In the genomic region with DNA sequence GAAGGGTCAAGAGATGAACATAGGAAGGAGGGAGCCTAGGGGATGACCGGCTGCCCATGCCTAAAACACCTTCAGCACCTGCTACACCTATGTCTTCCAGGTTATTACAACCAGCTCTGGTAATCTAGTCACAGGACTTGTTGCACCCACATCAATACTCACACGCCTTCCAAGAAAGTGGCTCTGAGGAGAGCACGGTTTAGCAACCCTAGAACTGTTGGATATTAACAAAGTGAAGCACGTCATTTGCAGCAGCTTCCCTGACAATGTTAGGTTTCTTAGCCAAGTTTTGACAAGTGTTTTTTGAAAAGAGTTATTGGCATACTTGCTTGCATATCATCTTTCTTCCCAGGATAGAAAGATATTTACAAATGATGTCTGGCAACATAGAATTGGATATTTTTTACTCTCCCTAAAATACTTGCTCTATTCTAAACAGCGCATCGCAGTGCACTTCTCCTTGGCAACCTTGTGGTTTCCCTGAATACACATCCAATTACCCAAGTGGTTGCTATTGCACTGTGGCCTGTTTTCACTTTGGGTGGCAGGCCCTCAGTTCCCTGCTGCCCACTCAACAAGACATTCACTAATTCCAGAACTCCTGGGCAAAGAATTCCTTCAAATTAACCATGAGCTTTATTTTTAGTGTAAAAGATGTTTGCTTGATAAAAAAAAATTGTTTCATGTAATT, we compare ENCODE assay signal across 2 cellular contexts.
TF ChIP-seq lines count a peak whose summit lies in the region.

No MANE protein-coding gene starts in this region.

TF ChIP-seq in IMR-90, 13 proteins besides CTCF, POLR2A, EP300 and RAD21:
- TF ChIP-seq MAZ (IDR thresholded peaks at IDR 0.05; ENCODE audit: borderline replicate concordance, low read depth, low read length) (no peak), CEBPB (IDR thresholded peaks at IDR 0.05; ENCODE audit: low read depth, low read length) (no peak), MAFK (IDR thresholded peaks at IDR 0.05; ENCODE audit: low read depth, low read length) (no peak), CHD1 (IDR thresholded peaks at IDR 0.05; ENCODE audit: low read depth, low read length) (no peak), SMC3 (IDR thresholded peaks at IDR 0.05; ENCODE audit: low read depth, low read length) (no peak), RCOR1 (IDR thresholded peaks at IDR 0.05; ENCODE audit: insufficient replicate concordance, low read length) (no peak), FOS (IDR thresholded peaks at IDR 0.05; ENCODE audit: low read depth, low read length) (no peak), NFE2L2 (IDR thresholded peaks at IDR 0.05; ENCODE audit: low read depth, low read length) (no peak)
- TF ChIP-seq, protein P1, sequence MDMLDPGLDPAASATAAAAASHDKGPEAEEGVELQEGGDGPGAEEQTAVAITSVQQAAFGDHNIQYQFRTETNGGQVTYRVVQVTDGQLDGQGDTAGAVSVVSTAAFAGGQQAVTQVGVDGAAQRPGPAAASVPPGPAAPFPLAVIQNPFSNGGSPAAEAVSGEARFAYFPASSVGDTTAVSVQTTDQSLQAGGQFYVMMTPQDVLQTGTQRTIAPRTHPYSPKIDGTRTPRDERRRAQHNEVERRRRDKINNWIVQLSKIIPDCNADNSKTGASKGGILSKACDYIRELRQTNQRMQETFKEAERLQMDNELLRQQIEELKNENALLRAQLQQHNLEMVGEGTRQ (IDR thresholded peaks at IDR 0.05; ENCODE audit: low read depth, low read length) = no peak

TF ChIP-seq in SK-N-SH treated with all-trans-retinoic acid at 6 μM for 48 hours, 23 proteins besides CTCF, POLR2A, EP300 and RAD21:
- TF ChIP-seq ISL1 (CRISPR knock-in tag; IDR thresholded peaks at IDR 0.05) = no peak
- TF ChIP-seq, protein P2, sequence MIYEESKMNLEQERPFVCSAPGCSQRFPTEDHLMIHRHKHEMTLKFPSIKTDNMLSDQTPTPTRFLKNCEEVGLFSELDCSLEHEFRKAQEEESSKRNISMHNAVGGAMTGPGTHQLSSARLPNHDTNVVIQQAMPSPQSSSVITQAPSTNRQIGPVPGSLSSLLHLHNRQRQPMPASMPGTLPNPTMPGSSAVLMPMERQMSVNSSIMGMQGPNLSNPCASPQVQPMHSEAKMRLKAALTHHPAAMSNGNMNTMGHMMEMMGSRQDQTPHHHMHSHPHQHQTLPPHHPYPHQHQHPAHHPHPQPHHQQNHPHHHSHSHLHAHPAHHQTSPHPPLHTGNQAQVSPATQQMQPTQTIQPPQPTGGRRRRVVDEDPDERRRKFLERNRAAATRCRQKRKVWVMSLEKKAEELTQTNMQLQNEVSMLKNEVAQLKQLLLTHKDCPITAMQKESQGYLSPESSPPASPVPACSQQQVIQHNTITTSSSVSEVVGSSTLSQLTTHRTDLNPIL (CRISPR knock-in tag; IDR thresholded peaks at IDR 0.05; ENCODE audit: low read depth) = no peak
- TF ChIP-seq, protein P3, sequence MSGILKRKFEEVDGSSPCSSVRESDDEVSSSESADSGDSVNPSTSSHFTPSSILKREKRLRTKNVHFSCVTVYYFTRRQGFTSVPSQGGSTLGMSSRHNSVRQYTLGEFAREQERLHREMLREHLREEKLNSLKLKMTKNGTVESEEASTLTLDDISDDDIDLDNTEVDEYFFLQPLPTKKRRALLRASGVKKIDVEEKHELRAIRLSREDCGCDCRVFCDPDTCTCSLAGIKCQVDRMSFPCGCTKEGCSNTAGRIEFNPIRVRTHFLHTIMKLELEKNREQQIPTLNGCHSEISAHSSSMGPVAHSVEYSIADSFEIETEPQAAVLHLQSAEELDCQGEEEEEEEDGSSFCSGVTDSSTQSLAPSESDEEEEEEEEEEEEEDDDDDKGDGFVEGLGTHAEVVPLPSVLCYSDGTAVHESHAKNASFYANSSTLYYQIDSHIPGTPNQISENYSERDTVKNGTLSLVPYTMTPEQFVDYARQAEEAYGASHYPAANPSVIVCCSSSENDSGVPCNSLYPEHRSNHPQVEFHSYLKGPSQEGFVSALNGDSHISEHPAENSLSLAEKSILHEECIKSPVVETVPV (CRISPR knock-in tag; IDR thresholded peaks at IDR 0.05) = no peak
- TF ChIP-seq, protein P4, sequence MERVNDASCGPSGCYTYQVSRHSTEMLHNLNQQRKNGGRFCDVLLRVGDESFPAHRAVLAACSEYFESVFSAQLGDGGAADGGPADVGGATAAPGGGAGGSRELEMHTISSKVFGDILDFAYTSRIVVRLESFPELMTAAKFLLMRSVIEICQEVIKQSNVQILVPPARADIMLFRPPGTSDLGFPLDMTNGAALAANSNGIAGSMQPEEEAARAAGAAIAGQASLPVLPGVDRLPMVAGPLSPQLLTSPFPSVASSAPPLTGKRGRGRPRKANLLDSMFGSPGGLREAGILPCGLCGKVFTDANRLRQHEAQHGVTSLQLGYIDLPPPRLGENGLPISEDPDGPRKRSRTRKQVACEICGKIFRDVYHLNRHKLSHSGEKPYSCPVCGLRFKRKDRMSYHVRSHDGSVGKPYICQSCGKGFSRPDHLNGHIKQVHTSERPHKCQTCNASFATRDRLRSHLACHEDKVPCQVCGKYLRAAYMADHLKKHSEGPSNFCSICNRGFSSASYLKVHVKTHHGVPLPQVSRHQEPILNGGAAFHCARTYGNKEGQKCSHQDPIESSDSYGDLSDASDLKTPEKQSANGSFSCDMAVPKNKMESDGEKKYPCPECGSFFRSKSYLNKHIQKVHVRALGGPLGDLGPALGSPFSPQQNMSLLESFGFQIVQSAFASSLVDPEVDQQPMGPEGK (CRISPR knock-in tag; IDR thresholded peaks at IDR 0.05; ENCODE audit: borderline replicate concordance) = no peak
- no peak for TF ChIP-seq BACH2 (CRISPR knock-in tag; IDR thresholded peaks at IDR 0.05; ENCODE audit: borderline replicate concordance)
- no peak for TF ChIP-seq TOX (CRISPR knock-in tag; IDR thresholded peaks at IDR 0.05; ENCODE audit: borderline replicate concordance)
- no peak for TF ChIP-seq OSR1 (CRISPR knock-in tag; IDR thresholded peaks at IDR 0.05)
- no peak for TF ChIP-seq RARB (CRISPR knock-in tag; IDR thresholded peaks at IDR 0.05)
- no peak for TF ChIP-seq ARNTL (CRISPR knock-in tag; IDR thresholded peaks at IDR 0.05; ENCODE audit: borderline replicate concordance, low read depth)
- TF ChIP-seq ZNF565 (CRISPR knock-in tag; conservative IDR thresholded peaks at IDR 0.05; ENCODE audit: low read depth) = no peak
